8 cellular contexts compared by ENCODE assay signal in the genomic region with DNA sequence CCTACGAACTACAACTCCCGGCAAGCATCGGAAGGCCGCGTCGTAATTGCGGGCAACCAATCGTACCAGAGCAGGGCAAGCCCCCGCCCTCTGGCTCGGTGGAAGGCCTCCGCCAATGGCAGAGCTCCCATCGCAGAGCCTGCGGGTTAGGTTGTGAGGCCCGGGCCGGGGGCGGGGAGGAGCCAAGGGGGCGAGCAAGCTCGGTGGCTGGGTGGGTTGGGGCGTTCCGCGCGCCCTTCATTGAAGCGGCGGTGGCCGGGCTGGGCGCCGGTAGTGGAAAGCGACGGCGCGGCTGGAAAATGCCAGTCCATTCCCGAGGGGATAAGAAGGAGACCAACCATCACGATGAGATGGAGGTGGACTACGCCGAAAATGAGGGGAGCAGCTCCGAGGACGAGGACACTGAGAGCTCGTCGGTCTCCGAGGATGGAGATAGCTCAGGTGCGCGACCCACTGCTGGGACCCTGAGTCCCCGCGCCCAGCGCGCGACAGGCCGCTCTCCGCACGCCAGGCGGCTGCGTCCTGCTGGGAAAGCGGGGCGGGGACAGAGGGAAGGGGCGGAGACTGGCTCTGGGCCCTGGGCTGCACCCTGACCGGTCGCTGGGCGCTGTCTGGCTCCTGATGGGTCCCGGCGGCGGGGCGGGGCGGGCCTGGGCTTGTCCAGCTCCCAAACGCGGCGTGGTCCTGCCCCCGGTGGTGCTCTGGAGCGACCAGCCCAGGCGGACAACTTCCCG. TPM values are rescaled to one million over a fixed set of nuclear protein-coding genes. Genes with fewer than 3 reads are reported as not detected.
DNase-seq lines count a peak whose midpoint lies in the region; ATAC-seq and TF ChIP-seq lines count a peak whose summit lies in the region.

A gene with protein sequence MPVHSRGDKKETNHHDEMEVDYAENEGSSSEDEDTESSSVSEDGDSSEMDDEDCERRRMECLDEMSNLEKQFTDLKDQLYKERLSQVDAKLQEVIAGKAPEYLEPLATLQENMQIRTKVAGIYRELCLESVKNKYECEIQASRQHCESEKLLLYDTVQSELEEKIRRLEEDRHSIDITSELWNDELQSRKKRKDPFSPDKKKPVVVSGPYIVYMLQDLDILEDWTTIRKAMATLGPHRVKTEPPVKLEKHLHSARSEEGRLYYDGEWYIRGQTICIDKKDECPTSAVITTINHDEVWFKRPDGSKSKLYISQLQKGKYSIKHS (plus strand): TSS at position 121 of the 734 bp plus-strand sequence. CDS start 179 bp downstream, at position 300.

- H3K36me3 ChIP-seq in vagina = no peaks in the 10 kb centered on the region

- H3K27me3 ChIP-seq in vagina = no peaks in the 10 kb centered on the region

- H3K27ac ChIP-seq in vagina = peak within 1 kb of the TSS; percentile 98

- H3K4me1 ChIP-seq in vagina = peaks cover 17% of the 10 kb centered on the region

- peak within 1 kb of the TSS; percentile 94 for H3K4me3 ChIP-seq in astrocyte of the cerebellum (ENCODE audit: low read depth, low read length)
- peak within 1 kb of the TSS; percentile 93 to 96 for H3K4me3 ChIP-seq in vagina

- intact Hi-C loops in vagina (cut with DNase I) = no loop called here

- DNase-seq in NCI-H2029 (lab: John Stamatoyannopoulos, UW) = peak; percentile 100
- DNase-seq in T-helper 9 cell = peak; percentile 95
- peak; percentile 98 for DNase-seq in astrocyte of the cerebellum (ENCODE audit: low read depth)
- peak; percentile 98 for DNase-seq in hepatic stellate cell (ENCODE audit: low spot score)
- DNase-seq in putamen (ENCODE audit: low spot score) = peak; percentile 99
- DNase-seq in vagina (ENCODE audit: extremely low spot score in 2 of 2) = peak; percentile 98 to 99

- H3K9me3 ChIP-seq in vagina = no peaks in the 10 kb centered on the region

- ATAC-seq in GM18508 (IDR thresholded peaks at IDR 0.05; ENCODE audit: insufficient read depth, unreplicated experiment) (peak; percentile 96), HG02981 (IDR thresholded peaks at IDR 0.05; ENCODE audit: unreplicated experiment) (peak; percentile 97)

- peak in 1 of 2 donors; percentile 74 for TF ChIP-seq POLR2A in vagina (IDR thresholded peaks at IDR 0.05)

- no peak for TF ChIP-seq CTCF in astrocyte of the cerebellum (IDR thresholded peaks at IDR 0.05; ENCODE audit: low read depth, low read length, missing control alignments)
- TF ChIP-seq CTCF in vagina (IDR thresholded peaks at IDR 0.05) = no peak

- in situ Hi-C loops in astrocyte of the cerebellum (cut with HindIII; ENCODE audit: low sequenced_read_pairs) = no loop called here

RNA-seq across cellular contexts. Expression of the gene that starts here (rescaled TPM):
- 9.6 TPM for total RNA-seq in vagina

Comparison
In these comparisons a context has a peak if more than half of its experiments do, and no peak if none do; other contexts are left out.
1. Peak in every context shown above with its lines: DNase-seq, ATAC-seq, H3K4me3 ChIP-seq and H3K27ac ChIP-seq.